Comparison of ENCODE assay signal across 26 cellular contexts in the genomic region with DNA sequence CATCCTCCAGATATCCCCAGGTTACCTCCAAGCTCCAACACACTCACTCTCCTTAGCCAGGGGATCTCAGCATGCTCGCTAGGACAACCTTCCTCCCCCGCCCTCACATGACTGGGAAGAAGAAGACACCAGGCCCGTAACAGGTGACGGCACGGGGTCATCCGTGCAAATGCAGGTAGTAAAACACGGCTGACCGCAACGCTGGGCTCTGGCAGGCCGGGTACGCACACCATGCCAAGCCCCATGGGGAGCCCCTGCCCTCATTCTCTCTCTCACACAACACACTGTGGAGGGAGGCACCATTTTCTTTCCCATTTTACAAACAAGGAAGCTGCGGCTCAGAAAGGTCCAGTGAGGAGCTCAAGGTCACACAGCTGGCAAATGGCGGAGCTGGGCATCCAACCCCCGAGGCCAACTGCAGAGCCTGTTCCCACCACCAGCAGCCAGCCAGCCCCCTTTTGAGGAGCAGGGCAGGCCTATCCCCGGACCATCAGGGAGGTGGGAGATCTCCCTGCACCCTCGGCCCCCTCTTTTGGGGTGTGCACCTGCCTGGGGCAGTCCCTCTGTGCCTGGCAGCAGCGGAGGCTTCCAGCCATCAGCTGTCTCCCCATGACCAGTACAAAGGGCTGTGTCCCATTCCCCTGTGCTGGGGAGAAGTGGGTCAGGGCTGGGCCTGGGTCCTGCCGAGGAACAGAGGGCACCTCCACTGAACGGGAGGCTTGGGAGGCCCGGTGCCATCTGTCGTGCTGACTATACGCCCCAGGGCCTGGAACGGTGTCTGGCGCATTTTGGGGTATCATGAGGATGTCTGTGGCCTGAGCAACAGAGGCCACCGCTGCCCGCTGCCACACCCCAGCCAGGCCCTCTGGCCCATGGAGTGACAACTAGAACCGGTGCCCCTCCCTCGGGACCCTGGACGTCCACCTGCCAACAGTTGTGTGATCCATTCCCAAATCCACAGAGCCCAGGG.
"Had no signal": no experiment of that assay in that cellular context is flagged by ENCODE, and none has a peak within 500 bp of the region (broad histone marks: within the 10 kb centered on the region; RNA-seq: fewer than 3 reads in every experiment).

No MANE protein-coding gene starts in this region.

- H3K9ac ChIP-seq: parathyroid adenoma had no signal

- DNase-seq: central memory CD4-positive, alpha-beta T cell; effector CD4-positive, alpha-beta T cell; foreskin fibroblast; glutamatergic neuron; heart right ventricle; hippocampal formation; kidney glomerular epithelial cell; left colon; mesendoderm; midbrain; naive thymus-derived CD4-positive, alpha-beta T cell; occipital lobe; stimulated activated CD4-positive, alpha-beta T cell treated with anti-CD3 and anti-CD28 coated beads, Interleukin-15, amount 100 ng/mL, for 24 hours; stimulated activated CD4-positive, alpha-beta T cell treated with anti-CD3 and anti-CD28 coated beads, Interleukin-2, amount 100 ng/mL, for 48 hours; stimulated activated naive B cell treated with anti-CD40 and anti-IgM and Interleukin-4, amounts not matched to agents 10 μg/mL and 1 μg/mL and 100 μg/mL, for 72 hours; transverse colon; upper lobe of right lung; uterus had no signal

- ATAC-seq: heart right ventricle; left colon; naive thymus-derived CD4-positive, alpha-beta T cell; stimulated activated naive B cell treated with anti-CD40 and anti-IgM and Interleukin-4, amounts not matched to agents 10 μg/mL and 1 μg/mL and 100 μg/mL, for 72 hours; upper lobe of right lung had no signal

- H3K36me3 ChIP-seq: heart right ventricle, prostate gland, right atrium auricular region, thoracic aorta, transverse colon, upper lobe of right lung, uterus had no signal

- H3K27ac ChIP-seq: dorsolateral prefrontal cortex, heart right ventricle, parathyroid adenoma, prostate gland, right atrium auricular region, skin epidermis, thoracic aorta, transverse colon, upper lobe of right lung, uterus had no signal

- H3K4me1 ChIP-seq: heart right ventricle, parathyroid adenoma, prostate gland, right atrium auricular region, upper lobe of right lung, uterus had no signal

- H3K4me3 ChIP-seq: dorsolateral prefrontal cortex, heart right ventricle, prostate gland, right atrium auricular region, skin epidermis, thoracic aorta, transverse colon, upper lobe of right lung, uterus had no signal

- H3K79me2 ChIP-seq: parathyroid adenoma had no signal

- H2AFZ ChIP-seq: parathyroid adenoma had no signal

- H3K9me3 ChIP-seq: heart right ventricle, prostate gland, right atrium auricular region, thoracic aorta, transverse colon, upper lobe of right lung, uterus had no signal

- FAIRE-seq: colon, islet of Langerhans had no signal

- H3K27me3 ChIP-seq: dorsolateral prefrontal cortex, right atrium auricular region, transverse colon, upper lobe of right lung, uterus had no signal
